8 cellular contexts compared by ENCODE assay signal in the genomic region with DNA sequence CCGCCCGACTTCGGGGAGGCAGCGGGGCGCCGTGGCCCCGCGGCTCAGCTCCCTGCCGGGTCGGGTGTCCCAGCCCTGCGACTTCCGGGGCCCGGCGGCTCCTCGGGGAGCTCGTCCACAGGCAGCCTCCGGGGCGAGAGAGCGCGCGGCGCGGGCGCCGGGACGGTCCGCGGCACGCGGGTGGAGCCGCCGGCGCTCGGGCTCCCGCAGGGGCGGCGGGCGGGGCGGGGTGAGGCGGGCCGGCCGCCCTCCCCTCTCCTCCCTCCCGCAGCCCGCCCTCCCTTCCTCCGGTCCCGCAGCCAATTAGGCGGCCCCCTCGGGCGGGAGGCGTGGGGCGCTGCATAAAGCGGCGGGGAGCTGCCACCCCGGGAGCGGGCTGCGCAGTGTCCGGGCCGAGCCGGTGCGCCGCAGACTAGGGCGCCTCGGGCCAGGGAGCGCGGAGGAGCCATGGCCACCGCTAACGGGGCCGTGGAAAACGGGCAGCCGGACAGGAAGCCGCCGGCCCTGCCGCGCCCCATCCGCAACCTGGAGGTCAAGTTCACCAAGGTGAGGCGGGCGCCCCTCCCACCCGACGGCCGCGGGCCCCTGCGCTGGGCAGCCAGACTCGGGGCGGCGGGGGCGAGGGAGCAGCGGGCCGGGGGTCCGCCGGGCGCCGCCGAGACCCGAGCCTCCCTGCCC. TPM values are rescaled to one million over a fixed set of nuclear protein-coding genes. Genes with fewer than 3 reads are reported as not detected.
A peak's percentile ranks its signal among the peaks of the same experiment; 100 is the strongest.
DNase-seq lines count a peak whose midpoint lies in the region; ATAC-seq, FAIRE-seq and TF ChIP-seq lines count a peak whose summit lies in the region.

Gene ALDH1A3 (plus strand): TSS at position 371 of the 678 bp plus-strand sequence. CDS start 77 bp downstream, at position 448.

- H3K27ac Mint-ChIP-seq in activated CD4-positive, alpha-beta T cell treated with anti-CD3 and anti-CD28 coated beads, Interleukin-2, amount 10 ng/mL, durations not matched to agents 24 days and 14 days = no peak within 1 kb of the TSS
- H3K27ac Mint-ChIP-seq in stimulated activated naive CD8-positive, alpha-beta T cell treated with anti-CD3 and anti-CD28 coated beads, Interleukin-15, amount 100 ng/mL, for 72 hours = no peak within 1 kb of the TSS

- peaks cover 17% of the 10 kb centered on the region for H3K4me1 ChIP-seq in body of pancreas
- H3K4me1 ChIP-seq in kidney (ENCODE audit: control insufficient read depth in 1 of 2, insufficient read depth in 1 of 2, low read depth in 1 of 2, low read length in 2 of 2) = no peaks in the 10 kb centered on the region

- peak within 1 kb of the TSS; percentile 73 for H3K4me3 Mint-ChIP-seq in activated CD4-positive, alpha-beta T cell treated with anti-CD3 and anti-CD28 coated beads, Interleukin-2, amount 10 ng/mL, durations not matched to agents 24 days and 14 days
- peak within 1 kb of the TSS; percentile 61 to 66 for H3K4me3 Mint-ChIP-seq in stimulated activated naive CD8-positive, alpha-beta T cell treated with anti-CD3 and anti-CD28 coated beads, Interleukin-15, amount 100 ng/mL, for 72 hours

- TF ChIP-seq POLR2A in body of pancreas (IDR thresholded peaks at IDR 0.05) = peak; percentile 49 to 60 (median 59)

- intact Hi-C loops in activated CD4-positive, alpha-beta T cell treated with anti-CD3 and anti-CD28 coated beads, Interleukin-2, amount 10 ng/mL, durations not matched to agents 24 days and 14 days (cut with micrococcal nuclease) = no loop called here
- intact Hi-C loops in body of pancreas (cut with DNase I) = loop anchor here (10.0 kb wide), 1 partner anchor 165 kb away; no protein-coding TSS in a partner anchor
- intact Hi-C loops in kidney (cut with DNase I) = loop anchor here (10.0 kb wide), 1 partner anchor 245 kb away; no protein-coding TSS in a partner anchor

- TF ChIP-seq CTCF in body of pancreas (IDR thresholded peaks at IDR 0.05) = no peak
- TF ChIP-seq CTCF in kidney (IDR thresholded peaks at IDR 0.05; ENCODE audit: borderline replicate concordance, extremely low read depth, insufficient read depth) = no peak

- H3K4me3 ChIP-seq in MG63 (peak within 1 kb of the TSS; percentile 67), body of pancreas (peak within 1 kb of the TSS in 1 of 2 donors; percentile 25), kidney (ENCODE audit: low read length in 2 of 2) (peak within 1 kb of the TSS in 1 of 2 donors; percentile 25)

- H3K9ac ChIP-seq in kidney (ENCODE audit: low read length in 2 of 2) = no peak within 1 kb of the TSS

- peak; percentile 68 for DNase-seq in activated CD4-positive, alpha-beta T cell treated with anti-CD3 and anti-CD28 coated beads, Interleukin-2, amount 10 ng/mL, durations not matched to agents 24 days and 14 days
- no peak for DNase-seq in activated CD4-positive, alpha-beta T cell treated with anti-CD3 and anti-CD28 coated beads for 1 hour
- DNase-seq in MG63 (peak; percentile 92), body of pancreas (peak; percentile 54 to 74 (median 65)), kidney (peak; percentile 79), NK-92 (lab: John Stamatoyannopoulos, UW; ENCODE audit: unreplicated experiment) (no peak)
- DNase-seq in stimulated activated naive CD8-positive, alpha-beta T cell treated with anti-CD3 and anti-CD28 coated beads, Interleukin-15, amount 100 ng/mL, for 72 hours = peak; percentile 20 to 23

- 1% methylated on average over 42 of the region's 94 CpGs; no CpG with 5 or more reads in 1 of the 2 donors for WGBS in body of pancreas, 2 donors

- H3K36me3 ChIP-seq in MG63 = peaks cover 44% of the 10 kb centered on the region
- no peaks in the 10 kb centered on the region for H3K36me3 ChIP-seq in body of pancreas (replicated peaks in 1 of 2; ENCODE audit: insufficient read depth in 1 of 2, low read depth in 2 of 2)
- H3K36me3 ChIP-seq in kidney (ENCODE audit: control insufficient read depth in 1 of 2, insufficient read depth in 2 of 2, low read length in 2 of 2) = no peaks in the 10 kb centered on the region

- H3K36me3 Mint-ChIP-seq in activated CD4-positive, alpha-beta T cell treated with anti-CD3 and anti-CD28 coated beads, Interleukin-2, amount 10 ng/mL, durations not matched to agents 24 days and 14 days (ENCODE audit: low read depth) = no peaks in the 10 kb centered on the region

- peak within 1 kb of the TSS in 3 of 4 donors; percentile 49 to 56 (median 51) for H3K27ac ChIP-seq in body of pancreas
- no peak within 1 kb of the TSS for H3K27ac ChIP-seq in kidney (ENCODE audit: low read depth in 2 of 2, low read length in 2 of 2)

- H3K27me3 ChIP-seq in MG63 (no peaks in the 10 kb centered on the region), body of pancreas (no peaks in the 10 kb centered on the region)

- no peaks in the 10 kb centered on the region for H3K9me3 Mint-ChIP-seq in activated CD4-positive, alpha-beta T cell treated with anti-CD3 and anti-CD28 coated beads, Interleukin-2, amount 10 ng/mL, durations not matched to agents 24 days and 14 days
- no peaks in the 10 kb centered on the region for H3K9me3 Mint-ChIP-seq in stimulated activated naive CD8-positive, alpha-beta T cell treated with anti-CD3 and anti-CD28 coated beads, Interleukin-15, amount 100 ng/mL, for 72 hours

- FAIRE-seq in kidney (lab: Jason Lieb, UNC) = no peak

- ATAC-seq in body of pancreas = peak; percentile 85
- ATAC-seq in stimulated activated naive CD8-positive, alpha-beta T cell treated with anti-CD3 and anti-CD28 coated beads, Interleukin-15, amount 100 ng/mL, for 72 hours = peak; percentile 62
- no peak for ATAC-seq in HG03342 (IDR thresholded peaks at IDR 0.05; ENCODE audit: unreplicated experiment)

- H3K27me3 Mint-ChIP-seq in activated CD4-positive, alpha-beta T cell treated with anti-CD3 and anti-CD28 coated beads, Interleukin-2, amount 10 ng/mL, durations not matched to agents 24 days and 14 days = peaks cover 73% of the 10 kb centered on the region
- peaks cover 84% of the 10 kb centered on the region for H3K27me3 Mint-ChIP-seq in stimulated activated naive CD8-positive, alpha-beta T cell treated with anti-CD3 and anti-CD28 coated beads, Interleukin-15, amount 100 ng/mL, for 72 hours

- peaks cover 4% of the 10 kb centered on the region for H3K4me1 Mint-ChIP-seq in activated CD4-positive, alpha-beta T cell treated with anti-CD3 and anti-CD28 coated beads, Interleukin-2, amount 10 ng/mL, durations not matched to agents 24 days and 14 days
- H3K4me1 Mint-ChIP-seq in stimulated activated naive CD8-positive, alpha-beta T cell treated with anti-CD3 and anti-CD28 coated beads, Interleukin-15, amount 100 ng/mL, for 72 hours = peaks cover 8% of the 10 kb centered on the region

- H3K9me3 ChIP-seq in MG63 (no peaks in the 10 kb centered on the region), body of pancreas (no peaks in the 10 kb centered on the region), kidney (ENCODE audit: control insufficient read depth in 1 of 2, low read length in 2 of 2) (no peaks in the 10 kb centered on the region)

RNA-seq across cellular contexts. Expression of gene ALDH1A3, which starts in this region (rescaled TPM):
- not detected in 2 replicates for total RNA-seq in activated CD4-positive, alpha-beta T cell treated with anti-CD3 and anti-CD28 coated beads, Interleukin-2, amount 10 ng/mL, durations not matched to agents 24 days and 14 days
- total RNA-seq in MG63 (2014; rRNA removed; shearing (Covaris generic); ENCODE audit: low replicate concordance) = 879 and 1,090 TPM in 2 replicates
- total RNA-seq in body of pancreas = 10 to 100 TPM; 19.5 to 33.9 TPM
- total RNA-seq in kidney = 19.6 TPM
- polyA plus RNA-seq in kidney (ENCODE audit: insufficient read depth, low read depth, low replicate concordance) = 5.4 TPM

Comparison
In these comparisons a context has a peak if more than half of its experiments do, and no peak if none do; other contexts are left out.
1. RNA of gene ALDH1A3 (total RNA-seq): 879 to 1,090 TPM in MG63; 19.5 to 33.9 TPM in body of pancreas, 19.6 TPM in kidney (single experiment) and not detected in activated CD4-positive, alpha-beta T cell treated with anti-CD3 and anti-CD28 coated beads, Interleukin-2, amount 10 ng/mL, durations not matched to agents 24 days and 14 days; every median in the first group is over 10 times any median in the second.
2. Peak in DNase-seq in activated CD4-positive, alpha-beta T cell treated with anti-CD3 and anti-CD28 coated beads, Interleukin-2, amount 10 ng/mL, durations not matched to agents 24 days and 14 days; RNA of the gene not detected or under 1 TPM.
3. DNase-seq: peak in MG63 (single experiment), body of pancreas (4 of 4), kidney (single experiment) and stimulated activated naive CD8-positive, alpha-beta T cell treated with anti-CD3 and anti-CD28 coated beads, Interleukin-15, amount 100 ng/mL, for 72 hours (2 of 2); none in activated CD4-positive, alpha-beta T cell treated with anti-CD3 and anti-CD28 coated beads for 1 hour (single experiment) and NK-92 (single experiment).
4. H3K27ac ChIP-seq: peak in body of pancreas (3 of 4); none in kidney (0 of 2).